ENCODE assay signal across 18 cellular contexts in genomic region chr10:13701157-13701919, GRCh38.
DNase-seq lines count a peak whose midpoint lies in the region; ATAC-seq, FAIRE-seq and TF ChIP-seq lines count a peak whose summit lies in the region.
"Had no signal": no experiment of that assay in that cellular context is flagged by ENCODE, and none has a peak within 500 bp of the region (broad histone marks: within the 10 kb centered on the region; RNA-seq: fewer than 3 reads in every experiment).

No MANE protein-coding gene starts in this region.

- H3K9me3 ChIP-seq in A549 (no peaks in the 10 kb centered on the region), IMR-90 (ENCODE audit: control insufficient read depth, insufficient read depth, low read length) (no peaks in the 10 kb centered on the region), K562 (replicated peaks; ENCODE audit: control insufficient read depth, insufficient read depth, low read depth, low read length) (no peaks in the 10 kb centered on the region)
- H3K9me3 ChIP-seq: gastrocnemius medialis, vagina had no signal

- H2AK9ac ChIP-seq in IMR-90 (replicated peaks; ENCODE audit: low read depth, low read length, poor library complexity): no peak overlapping the region

- no peak overlapping the region for H2BK5ac ChIP-seq in IMR-90 (ENCODE audit: low read depth, low read length, poor library complexity, severe bottlenecking)

- TF ChIP-seq RAD21 in A549 (conservative IDR thresholded peaks at IDR 0.05 in 1 of 2, IDR thresholded peaks at IDR 0.05 in 1 of 2): no peak
- no peak for TF ChIP-seq RAD21 in IMR-90 (IDR thresholded peaks at IDR 0.05; ENCODE audit: low read length)
- no peak for TF ChIP-seq RAD21 in K562 (CRISPR knock-in tag; conservative IDR thresholded peaks at IDR 0.05 in 1 of 2, IDR thresholded peaks at IDR 0.05 in 1 of 2)

- H3K4me3 ChIP-seq in A549 (no peak overlapping the region), IMR-90 (ENCODE audit: insufficient read depth, low read depth, low read length) (no peak overlapping the region), K562 (no peak overlapping the region)
- H3K4me3 ChIP-seq: gastrocnemius medialis, vagina had no signal

- peaks cover 23% of the 10 kb centered on the region for H3K9me1 ChIP-seq in IMR-90 (ENCODE audit: insufficient read depth, low read length)
- H3K9me1 ChIP-seq in K562 (ENCODE audit: control insufficient read depth, insufficient read depth, low read length): no peaks in the 10 kb centered on the region

- H3K27me3 ChIP-seq in IMR-90 (ENCODE audit: control insufficient read depth, insufficient read depth, low read length) (no peaks in the 10 kb centered on the region), K562 (ENCODE audit: control insufficient read depth in 2 of 2, insufficient read depth in 2 of 2, low read length in 2 of 2) (no peaks in the 10 kb centered on the region)
- H3K27me3 ChIP-seq: gastrocnemius medialis, vagina had no signal

- TF ChIP-seq CTCF in A549 (IDR thresholded peaks at IDR 0.05) (no peak), IMR-90 (conservative IDR thresholded peaks at IDR 0.05; ENCODE audit: low read depth, low read length) (no peak), K562 (IDR thresholded peaks at IDR 0.05 in 2 of 3, conservative IDR thresholded peaks at IDR 0.05 in 1 of 3; ENCODE audit: insufficient read depth in 2 of 3, low read depth in 1 of 3, low read length in 3 of 3) (no peak)

- WGBS in A549 (ENCODE audit: missing lambda C conversion rate): 73% methylated on average over 17 of the region's 17 CpGs
- 94% methylated on average over 4 of the region's 17 CpGs; no CpG with 5 or more reads in 1 of the 2 experiments for WGBS in IMR-90 (ENCODE audit: extremely low coverage in 2 of 2, insufficient read length in 1 of 2), 2 experiments
- WGBS in K562 (ENCODE audit: insufficient coverage, low coverage, missing lambda C conversion rate): 67% methylated on average over 13 of the region's 17 CpGs

- H3K27ac ChIP-seq in A549: no peak overlapping the region
- no peak overlapping the region for H3K27ac ChIP-seq in IMR-90 (ENCODE audit: insufficient read depth, low read length)
- no peak overlapping the region for H3K27ac ChIP-seq in K562 (ENCODE audit: extremely low read depth, low read depth, low read length)
- H3K27ac ChIP-seq: gastrocnemius medialis, vagina had no signal

- FAIRE-seq in A549 (lab: Jason Lieb, UNC) (no peak), K562 (lab: Jason Lieb, UNC) (no peak)
- FAIRE-seq: HTR-8/SVneo, TTC549 had no signal

- H4K20me1 ChIP-seq in IMR-90 (ENCODE audit: insufficient read depth, low read length): peaks cover 12% of the 10 kb centered on the region; the same call in 1 of the 2 replicates
- no peaks in the 10 kb centered on the region; the same call in 1 of the 2 replicates for H4K20me1 ChIP-seq in K562 (replicated peaks; ENCODE audit: control insufficient read depth, insufficient read depth, low read length)

- H2BK15ac ChIP-seq in IMR-90 (ENCODE audit: low read depth, low read length): no peak overlapping the region

- POLR2A ChIA-PET in A549 (lab: Yijun Ruan, JAX) (interaction anchor here (0.6 kb wide), 1 partner anchor 12 kb away, joined by 3 read pairs; no protein-coding TSS in a partner anchor), IMR-90 (lab: Charles Lee; ENCODE audit: unreplicated experiment) (no interaction called here), K562 (lab: Yijun Ruan, JAX) (no interaction called here)

- dilution Hi-C loops in IMR-90 (cut with HindIII; ENCODE audit: low sequenced_read_pairs, unreplicated experiment): no loop called here

- H2BK20ac ChIP-seq in IMR-90 (ENCODE audit: low read depth, low read length): no peak overlapping the region

- no peak overlapping the region for H3K4ac ChIP-seq in IMR-90 (ENCODE audit: low read depth, low read length)

- ATAC-seq in A549 (no peak), IMR-90 (ENCODE audit: low read depth) (no peak), K562 (no peak), HG03196 (IDR thresholded peaks at IDR 0.05; ENCODE audit: unreplicated experiment) (no peak), GM19328 (IDR thresholded peaks at IDR 0.05; ENCODE audit: unreplicated experiment) (no peak), HG02885 (IDR thresholded peaks at IDR 0.05; ENCODE audit: poor library complexity, unreplicated experiment) (no peak)
- ATAC-seq: activated CD4-positive, alpha-beta T cell treated with anti-CD3 and anti-CD28 coated beads for 36 hours; gastrocnemius medialis had no signal

- CTCF ChIA-PET in A549 (lab: Yijun Ruan, JAX) (no interaction called here), IMR-90 (lab: Yijun Ruan, JAX) (no interaction called here), K562 (lab: Yijun Ruan, JAX; ENCODE audit: low intra/inter-chr PET ratio) (no interaction called here)

- TF ChIP-seq EP300 in A549 (IDR thresholded peaks at IDR 0.05) (no peak), K562 (IDR thresholded peaks at IDR 0.05; ENCODE audit: low read length) (no peak)

- BruUV-seq in IMR-90 (replicated peaks; lab: Mats Ljungman, UMichigan) (no TSS peak), K562 (replicated peaks; lab: Mats Ljungman, UMichigan) (no TSS peak)

- H3K14ac ChIP-seq in IMR-90 (replicated peaks; ENCODE audit: low read depth, low read length): no peak overlapping the region

- intact Hi-C loops in IMR-90 (cut with micrococcal nuclease) (no loop called here), K562 (cut with micrococcal nuclease) (no loop called here)

- H2AFZ ChIP-seq in IMR-90 (replicated peaks; ENCODE audit: low read length, poor library complexity) (no peak overlapping the region), K562 (ENCODE audit: low read depth, low read length) (no peak overlapping the region)

- TF ChIP-seq POLR2A in A549 (IDR thresholded peaks at IDR 0.05; ENCODE audit: low read length) (no peak), IMR-90 (IDR thresholded peaks at IDR 0.05; ENCODE audit: low read depth, low read length) (no peak), K562 (conservative IDR thresholded peaks at IDR 0.05) (no peak)

- H4K8ac ChIP-seq in IMR-90 (ENCODE audit: low read depth in 2 of 2, low read length in 2 of 2): no peak overlapping the region

- no peak overlapping the region for H3K56ac ChIP-seq in IMR-90 (ENCODE audit: extremely low read depth, insufficient read depth, low read length)

- H3K36me3 ChIP-seq in IMR-90 (ENCODE audit: control insufficient read depth, insufficient read depth, low read length) (peaks cover 38% of the 10 kb centered on the region), K562 (ENCODE audit: control insufficient read depth, insufficient read depth, low read length) (peaks cover 7% of the 10 kb centered on the region; the same call in 1 of the 3 replicates)
- H3K36me3 ChIP-seq: gastrocnemius medialis had no signal

- peaks cover 8% of the 10 kb centered on the region; the same call in 1 of the 3 replicates for H3K79me2 ChIP-seq in K562 (ENCODE audit: control insufficient read depth, insufficient read depth, low read length)

- H3K9ac ChIP-seq in IMR-90 (ENCODE audit: low read depth, low read length): no peak overlapping the region
- H3K9ac ChIP-seq in K562 (ENCODE audit: insufficient read depth in 1 of 2, low read depth in 2 of 2, low read length in 2 of 2): no peak overlapping the region

- H4K5ac ChIP-seq in IMR-90 (ENCODE audit: low read depth, low read length): no peak overlapping the region

- H3K18ac ChIP-seq in IMR-90 (ENCODE audit: low read depth, low read length): no peak overlapping the region

- peaks cover 38 to 98% of the 10 kb centered on the region in 2 experiments for H3K79me1 ChIP-seq in IMR-90 (ENCODE audit: low read depth in 1 of 2, low read length in 2 of 2)

- H2AK5ac ChIP-seq in IMR-90 (ENCODE audit: low read depth, low read length): peak overlapping the region; percentile 14; the same call in 1 of the 2 replicates

- in situ Hi-C loops in IMR-90 (cut with MboI; ENCODE audit: low sequenced_read_pairs) (no loop called here), K562 (cut with MboI) (no loop called here)

- H2BK120ac ChIP-seq in IMR-90 (ENCODE audit: low read depth, low read length): no peak overlapping the region

- H3K4me1 ChIP-seq in A549 (peaks cover 13% of the 10 kb centered on the region; the same call in 2 of the 3 replicates), IMR-90 (ENCODE audit: control insufficient read depth, insufficient read depth, low read length) (peaks cover 18% of the 10 kb centered on the region), K562 (replicated peaks in 1 of 2; ENCODE audit: control insufficient read depth in 2 of 2, insufficient read depth in 2 of 2, low read length in 2 of 2) (peaks cover 22 to 24% of the 10 kb centered on the region in 2 experiments; a peak in 3 of 5 replicates)

- H3K4me2 ChIP-seq in A549: peak overlapping the region; percentile 15; the same call in 1 of the 3 replicates
- no peak overlapping the region for H3K4me2 ChIP-seq in IMR-90 (ENCODE audit: low read depth, low read length)
- no peak overlapping the region for H3K4me2 ChIP-seq in K562 (ENCODE audit: insufficient read depth, low read length)

- DNase-seq in A549 (ENCODE audit: low read depth in 1 of 2, low spot score in 1 of 2) (no peak), IMR-90 (no peak), K562 (ENCODE audit: extremely low read depth in 1 of 4, low spot score in 3 of 4) (peak in 1 of 4 experiments; percentile 27), lung microvascular endothelial cell (ENCODE audit: low read depth in 2 of 2) (peak; percentile 48 to 57), putamen (ENCODE audit: low spot score) (no peak)
- DNase-seq: activated CD4-positive, alpha-beta T cell treated with anti-CD3 and anti-CD28 coated beads for 36 hours; CD8-positive, alpha-beta memory T cell; DMS79; gastrocnemius medialis; NCI-H1694; NCI-H345; stimulated activated CD4-positive, alpha-beta T cell treated with anti-CD3 and anti-CD28 coated beads, Interleukin-4, amount 100 ng/mL, for 4 hours had no signal

- H4K91ac ChIP-seq in IMR-90 (ENCODE audit: insufficient read depth, low read depth, low read length): no peak overlapping the region

- H3K23ac ChIP-seq in IMR-90 (ENCODE audit: low read depth, low read length): no peak overlapping the region

TF ChIP-seq in A549, 52 proteins besides CTCF, POLR2A, EP300 and RAD21 (continues in another document):
- TF ChIP-seq JUN (IDR thresholded peaks at IDR 0.05): no peak
- no peak for TF ChIP-seq TFCP2L1 (CRISPR knock-in tag; IDR thresholded peaks at IDR 0.05)
- no peak for TF ChIP-seq BHLHE40 (IDR thresholded peaks at IDR 0.05; ENCODE audit: low read depth, low read length)
- no peak for TF ChIP-seq MAFK (IDR thresholded peaks at IDR 0.05; ENCODE audit: partially characterized antibody)

Comparison
In these comparisons a context has a peak if more than half of its experiments do, and no peak if none do; other contexts are left out.
1. DNase-seq: peak in lung microvascular endothelial cell (2 of 2); none in A549 (0 of 2), IMR-90 (single experiment) and putamen (single experiment).